In genomic region chr5:138844812-138845513, GRCh38 we compare ENCODE assay signal across 8 cellular contexts. TPM values are rescaled to one million over a fixed set of nuclear protein-coding genes. Genes with fewer than 3 reads are reported as not detected.
DNase-seq lines count a peak whose midpoint lies in the region; ATAC-seq, FAIRE-seq and TF ChIP-seq lines count a peak whose summit lies in the region.

No MANE protein-coding gene starts in this region.

- H2AFZ ChIP-seq in keratinocyte (ENCODE audit: control insufficient read depth, low read length), result no peak overlapping the region

- H3K27me3 ChIP-seq in keratinocyte (ENCODE audit: control insufficient read depth, extremely low read depth, insufficient read depth, low read length), result no peaks in the 10 kb centered on the region
- no peaks in the 10 kb centered on the region for H3K27me3 ChIP-seq in tibial nerve

- H3K27ac ChIP-seq in keratinocyte (ENCODE audit: control insufficient read depth, insufficient read depth, low read length) (peak overlapping the region; percentile 74), tibial nerve (peak overlapping the region in 3 of 4 donors; percentile 2 to 79 (median 74))

- 18 to 23% methylated on average over 6 of the region's 6 CpGs for WGBS in tibial nerve, 2 donors

- no peaks in the 10 kb centered on the region for H4K20me1 ChIP-seq in keratinocyte (ENCODE audit: control insufficient read depth, extremely low read depth, insufficient read depth, low read length)

- dilution Hi-C loops in keratinocyte (cut with MboI; ENCODE audit: extremely low pct_ligation_motif_present, low sequenced_read_pairs), result no loop called here

- H3K4me1 ChIP-seq in keratinocyte (ENCODE audit: control insufficient read depth, extremely low read depth, insufficient read depth, low read length), result peaks cover 38% of the 10 kb centered on the region
- peaks cover 0 to 80% (median 35%) of the 10 kb centered on the region in 4 donors for H3K4me1 ChIP-seq in tibial nerve

- FAIRE-seq in HTR-8/SVneo (lab: Jason Lieb, UNC), result peak; percentile 23
- FAIRE-seq in keratinocyte (lab: Jason Lieb, UNC), result peak; percentile 92

- H3K9me3 ChIP-seq in keratinocyte (ENCODE audit: control insufficient read depth, low read depth, low read length), result no peaks in the 10 kb centered on the region
- H3K9me3 ChIP-seq in tibial nerve, result no peaks in the 10 kb centered on the region

- peak; percentile 41 for DNase-seq in HTR-8/SVneo (ENCODE audit: insufficient read length, low spot score)
- peak; percentile 67 to 88 for DNase-seq in cardiac fibroblast (ENCODE audit: low read depth in 2 of 2)
- DNase-seq in keratinocyte (ENCODE audit: low read depth, low spot score), result peak; percentile 44
- no peak for DNase-seq in tibial nerve (ENCODE audit: low spot score in 2 of 2)
- DNase-seq in hippocampal formation (lab: John Stamatoyannopoulos, UW), result no peak
- DNase-seq in RPMI8226, result no peak

- peak overlapping the region; percentile 63 for H3K4me2 ChIP-seq in keratinocyte (ENCODE audit: control insufficient read depth, extremely low read depth, insufficient read depth, low read depth, low read length)

- ATAC-seq in GM18502 (IDR thresholded peaks at IDR 0.05; ENCODE audit: poor library complexity, unreplicated experiment) (no peak), GM19463 (IDR thresholded peaks at IDR 0.05; ENCODE audit: unreplicated experiment) (no peak)

- H3K36me3 ChIP-seq in keratinocyte (ENCODE audit: control insufficient read depth in 2 of 2, extremely low read depth in 1 of 2, insufficient read depth in 2 of 2, low read length in 2 of 2) (no peaks in the 10 kb centered on the region), tibial nerve (no peaks in the 10 kb centered on the region)

- H3K9me1 ChIP-seq in keratinocyte (ENCODE audit: control insufficient read depth, extremely low read depth, insufficient read depth, low read length), result no peaks in the 10 kb centered on the region

- H3K4me3 ChIP-seq in cardiac fibroblast (replicated peaks in 1 of 2; ENCODE audit: low read depth in 2 of 2, low read length in 2 of 2) (no peak overlapping the region), keratinocyte (ENCODE audit: control insufficient read depth in 2 of 3, extremely low read depth in 1 of 3, insufficient read depth in 2 of 3, low read depth in 1 of 3, low read length in 3 of 3) (peak overlapping the region in 2 of 3 experiments; percentile 34 to 64), tibial nerve (no peak overlapping the region)

- TF ChIP-seq CTCF in cardiac fibroblast (IDR thresholded peaks at IDR 0.05; ENCODE audit: low read depth, low read length) (no peak), keratinocyte (optimal IDR thresholded peaks at IDR 0.05 in 1 of 3, IDR thresholded peaks at IDR 0.05 in 1 of 3, conservative IDR thresholded peaks at IDR 0.05 in 1 of 3; ENCODE audit: extremely low read depth in 1 of 3, insufficient read depth in 2 of 3, low read length in 3 of 3) (no peak), tibial nerve (IDR thresholded peaks at IDR 0.05) (no peak)

- H3K79me2 ChIP-seq in keratinocyte (ENCODE audit: control insufficient read depth, insufficient read depth, low read length), result peaks cover 62% of the 10 kb centered on the region

- no peak overlapping the region for H3K9ac ChIP-seq in keratinocyte (ENCODE audit: control insufficient read depth, extremely low read depth, insufficient read depth, low read length)

- no peak for TF ChIP-seq POLR2A in tibial nerve (IDR thresholded peaks at IDR 0.05)

- no peak for TF ChIP-seq EP300 in tibial nerve (IDR thresholded peaks at IDR 0.05)

RNA-seq across cellular contexts. Expression of gene LRRTM2, which starts 30.2 kb away (rescaled TPM):
- polyA plus RNA-seq in keratinocyte, result not detected in 3 replicates
- not detected for polyA plus RNA-seq in keratinocyte (2011; ENCODE audit: low read depth)
- not detected in 2 replicates for polyA plus RNA-seq in keratinocyte (2011; cell fraction: cytosol; rRNA removed)
- not detected in 2 replicates for polyA plus RNA-seq in keratinocyte (2011; cell fraction: nucleus; rRNA removed)
- 0.34 TPM in 1 of 2 replicates, not detected in the other for polyA plus RNA-seq in keratinocyte (2012; ENCODE audit: low replicate concordance)
- not detected in 3 replicates for polyA minus RNA-seq in keratinocyte
- polyA minus RNA-seq in keratinocyte (2011; cell fraction: cytosol; rRNA and poly(A)+ RNA removed), result not detected
- polyA minus RNA-seq in keratinocyte (2011; cell fraction: nucleus; rRNA and poly(A)+ RNA removed), result 0.39 TPM in 1 of 2 replicates, not detected in the other
- total RNA-seq in tibial nerve, result 1 to 10 TPM in 2 of 4 donors, under 1 TPM in 2; 0.20 to 3.7 (median 0.81) TPM

Comparison
In these comparisons a context has a peak if more than half of its experiments do, and no peak if none do; other contexts are left out.
1. DNase-seq: peak in HTR-8/SVneo (single experiment), cardiac fibroblast (2 of 2) and keratinocyte (single experiment); none in tibial nerve (0 of 2), hippocampal formation (0 of 2) and RPMI8226 (single experiment).
2. H3K4me3 ChIP-seq: peak in keratinocyte (2 of 3); none in cardiac fibroblast (0 of 2) and tibial nerve (0 of 4).